ENCODE assay signal across 20 cellular contexts in the genomic region with DNA sequence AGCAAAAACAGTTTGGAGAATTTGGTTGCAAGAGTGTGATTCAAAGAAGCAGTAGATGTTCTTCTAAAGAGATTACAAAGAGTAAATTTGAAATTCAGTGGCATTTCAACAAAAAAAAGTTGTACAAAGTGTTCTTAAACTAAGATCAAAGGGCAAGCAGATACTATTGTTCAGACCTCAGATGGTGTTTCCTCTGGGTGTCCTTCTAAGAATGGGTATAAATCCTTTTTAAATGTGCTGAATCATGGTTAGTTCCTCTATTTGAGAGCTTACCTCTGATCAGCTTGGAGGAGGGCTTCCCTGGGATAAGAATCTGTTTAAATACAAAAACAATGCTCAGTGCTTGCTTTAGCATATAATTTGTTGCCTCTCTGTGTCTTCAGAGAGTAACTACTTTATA. TPM values are rescaled to one million over a fixed set of nuclear protein-coding genes. Genes with fewer than 3 reads are reported as not detected.
DNase-seq lines count a peak whose midpoint lies in the region; ATAC-seq, FAIRE-seq and TF ChIP-seq lines count a peak whose summit lies in the region.
"Had no signal": no experiment of that assay in that cellular context is flagged by ENCODE, and none has a peak within 500 bp of the region (broad histone marks: within the 10 kb centered on the region; RNA-seq: fewer than 3 reads in every experiment).

No MANE protein-coding gene starts in this region.

- H3K23me2 ChIP-seq in H1 (ENCODE audit: low read depth, low read length): no peaks in the 10 kb centered on the region; the same call in none of the 2 replicates

- H2BK15ac ChIP-seq in H1 (ENCODE audit: low read length): no peak overlapping the region

- H3K27me3 ChIP-seq in Panc1 (ENCODE audit: control insufficient read depth, insufficient read depth, low read length) (no peaks in the 10 kb centered on the region), H1 (replicated peaks in 1 of 4; ENCODE audit: control insufficient read depth in 3 of 4, extremely low read depth in 1 of 4, insufficient read depth in 3 of 4, low read length in 3 of 4) (peaks cover 19 to 29% (median 26%) of the 10 kb centered on the region in 4 experiments), BE2C (peaks cover 97% of the 10 kb centered on the region)

- no peak overlapping the region for H3K56ac ChIP-seq in H1 (replicated peaks; ENCODE audit: insufficient read length, low read depth, low read length)

- H4K20me1 ChIP-seq in H1 (replicated peaks in 1 of 2; ENCODE audit: control insufficient read depth in 1 of 2, insufficient read depth in 2 of 2, low read length in 2 of 2): peaks cover 0 to 5% of the 10 kb centered on the region in 2 experiments

- POLR2A ChIA-PET in A549 (lab: Yijun Ruan, JAX): no interaction called here
- POLR2A ChIA-PET in Panc1 (lab: Charles Lee): interaction anchor here (0.7 kb wide), 1 partner anchor 70 kb away, joined by 4 read pairs; no protein-coding TSS in a partner anchor
- POLR2A ChIA-PET in H1 (lab: Charles Lee; ENCODE audit: partially characterized antibody): no interaction called here

- H3K9me3 ChIP-seq in A549 (no peaks in the 10 kb centered on the region), Panc1 (ENCODE audit: control insufficient read depth, insufficient read depth, low read depth, low read length) (no peaks in the 10 kb centered on the region), H1 (ENCODE audit: insufficient read depth in 2 of 2, low read depth in 1 of 2, low read length in 1 of 2) (no peaks in the 10 kb centered on the region), BE2C (no peaks in the 10 kb centered on the region)
- H3K9me3 ChIP-seq: thoracic aorta had no signal

- in situ Hi-C loops in KBM-7 (cut with MboI; ENCODE audit: low pct_unique_long_range_greater_than_20kb, low sequenced_read_pairs): loop anchor here (25.0 kb wide), 1 partner anchor 255 kb away; no protein-coding TSS in a partner anchor
- in situ Hi-C loops in Panc1 (cut with HindIII; ENCODE audit: low pct_unique_long_range_greater_than_20kb, low sequenced_read_pairs): no loop called here

- CTCF ChIA-PET in A549 (lab: Yijun Ruan, JAX) (interaction anchor here (1.0 kb wide), 1 partner anchor 9 kb away, joined by 4 read pairs; no protein-coding TSS in a partner anchor), Panc1 (lab: Charles Lee) (interaction anchor here (0.9 kb wide), 1 partner anchor 9 kb away, joined by 3 read pairs; no protein-coding TSS in a partner anchor), H1 (lab: Charles Lee; ENCODE audit: partially characterized antibody) (interaction anchor here (0.9 to 2.3 kb wide), 2 partner anchors 10 to 148 kb away, joined by 5 to 9 read pairs; no protein-coding TSS in a partner anchor)

- H4K5ac ChIP-seq in H1 (ENCODE audit: insufficient read length, low read depth, low read length): no peak overlapping the region

- no peak for FAIRE-seq in A549 (lab: Jason Lieb, UNC)
- no peak for FAIRE-seq in H1 (lab: Jason Lieb, UNC)

- no peak overlapping the region for H2BK120ac ChIP-seq in H1 (replicated peaks; ENCODE audit: low read depth, low read length)

- ATAC-seq in A549 (no peak), Panc1 (no peak), HG03439 (IDR thresholded peaks at IDR 0.05; ENCODE audit: unreplicated experiment) (no peak), HG02884 (IDR thresholded peaks at IDR 0.05; ENCODE audit: unreplicated experiment) (no peak), GM21825 (IDR thresholded peaks at IDR 0.05; ENCODE audit: unreplicated experiment) (no peak)
- ATAC-seq: left colon; stimulated activated memory B cell treated with anti-CD40 and anti-IgM and Interleukin-4, amounts not matched to agents 10 μg/mL and 1 μg/mL and 100 μg/mL, for 72 hours had no signal

- no peak overlapping the region for H3K4ac ChIP-seq in H1 (replicated peaks; ENCODE audit: insufficient read length, low read depth, low read length)

- intact Hi-C loops in Panc1 (cut with micrococcal nuclease; ENCODE audit: unreplicated experiment): no loop called here

- TF ChIP-seq POLR2A in A549 (IDR thresholded peaks at IDR 0.05; ENCODE audit: low read length) (no peak), H1 (IDR thresholded peaks at IDR 0.05; ENCODE audit: control extremely low read depth in 1 of 2, low read depth in 2 of 2, low read length in 2 of 2) (no peak)

- no peak overlapping the region for H3K18ac ChIP-seq in H1 (ENCODE audit: extremely low read depth, low read length)

- H2AK5ac ChIP-seq in H1 (ENCODE audit: low read depth, low read length): no peak overlapping the region

- no peaks in the 10 kb centered on the region for H3K79me2 ChIP-seq in H1 (ENCODE audit: control insufficient read depth in 1 of 2, insufficient read depth in 2 of 2, low read length in 2 of 2)

- BruUV-seq in Panc1 (replicated peaks; lab: Mats Ljungman, UMichigan): no TSS peak

- no peak overlapping the region for H2AFZ ChIP-seq in H1 (ENCODE audit: low read length)

- no peak overlapping the region for H3K9ac ChIP-seq in H1 (replicated peaks in 1 of 4; ENCODE audit: extremely low read depth in 1 of 4, low read depth in 3 of 4, low read length in 3 of 4)

- H3K27ac ChIP-seq in A549: peak overlapping the region; percentile 53 to 66
- H3K27ac ChIP-seq in Panc1 (ENCODE audit: low read length): peak overlapping the region; percentile 77; the same call in 1 of the 2 replicates
- no peak overlapping the region for H3K27ac ChIP-seq in H1 (ENCODE audit: low read depth, low read length)
- H3K27ac ChIP-seq: thoracic aorta had no signal

- TF ChIP-seq EP300 in A549 (IDR thresholded peaks at IDR 0.05) (no peak), H1 (IDR thresholded peaks at IDR 0.05; ENCODE audit: borderline replicate concordance in 1 of 2, low read depth in 2 of 2, low read length in 2 of 2) (no peak)

- peak in 1 of 2 experiments; percentile 31 for DNase-seq in A549 (ENCODE audit: low read depth in 1 of 2, low spot score in 1 of 2)
- DNase-seq in KBM-7: peak; percentile 52
- DNase-seq in Panc1 (ENCODE audit: low read depth, low spot score): no peak
- no peak for DNase-seq in H1 (ENCODE audit: low read depth in 1 of 2, low spot score in 2 of 2)
- DNase-seq in BE2C: no peak
- DNase-seq: ACHN; activated CD4-positive, alpha-beta T cell treated with anti-CD3 and anti-CD28 coated beads for 1 hour; activated naive CD8-positive, alpha-beta T cell treated with anti-CD3 and anti-CD28 coated beads for 36 hours; head of caudate nucleus; left colon; NCI-H1105; NCI-H510A; stimulated activated CD4-positive, alpha-beta T cell treated with anti-CD3 and anti-CD28 coated beads, Interleukin-1b, Interleukin-23, amount 100 ng/mL, for 48 hours; T-helper 9 cell had no signal

- H2BK20ac ChIP-seq in H1 (ENCODE audit: low read length): no peak overlapping the region

- no peak overlapping the region for H4K91ac ChIP-seq in H1 (replicated peaks; ENCODE audit: insufficient read length, low read length)

- no peak overlapping the region for H3K4me3 ChIP-seq in A549
- H3K4me3 ChIP-seq in Panc1 (ENCODE audit: low read depth in 2 of 2, low read length in 2 of 2): no peak overlapping the region
- no peak overlapping the region for H3K4me3 ChIP-seq in H1 (ENCODE audit: extremely low read depth in 1 of 4, insufficient read depth in 2 of 4, low read depth in 3 of 4, low read length in 4 of 4)
- no peak overlapping the region for H3K4me3 ChIP-seq in BE2C (ENCODE audit: low read depth, low read length)
- H3K4me3 ChIP-seq: thoracic aorta had no signal

- H2BK5ac ChIP-seq in H1 (ENCODE audit: low read depth, low read length): no peak overlapping the region

- TF ChIP-seq RAD21 in A549 (conservative IDR thresholded peaks at IDR 0.05 in 1 of 2, IDR thresholded peaks at IDR 0.05 in 1 of 2) (0 out of 5 replicates have a peak, but pooled peaks of 1 of the 2 experiments have one; percentile 7), H1 (IDR thresholded peaks at IDR 0.05 in 1 of 2, conservative IDR thresholded peaks at IDR 0.05 in 1 of 2; ENCODE audit: low read depth in 2 of 2, low read length in 2 of 2) (no peak)

- H3K79me1 ChIP-seq in H1 (ENCODE audit: low read depth, low read length): no peaks in the 10 kb centered on the region

- TF ChIP-seq CTCF in A549 (IDR thresholded peaks at IDR 0.05): 0 out of 3 replicates have a peak, but pooled peaks have one; percentile 5
- TF ChIP-seq CTCF in Panc1 (IDR thresholded peaks at IDR 0.05): no peak
- TF ChIP-seq CTCF in H1 (IDR thresholded peaks at IDR 0.05; ENCODE audit: control extremely low read depth in 1 of 3, insufficient read depth in 1 of 3, low read depth in 1 of 3, low read length in 3 of 3): no peak
- TF ChIP-seq CTCF in BE2C (IDR thresholded peaks at IDR 0.05; ENCODE audit: low read depth, low read length): no peak

- peaks cover 41% of the 10 kb centered on the region for H3K4me1 ChIP-seq in A549
- peaks cover 33% of the 10 kb centered on the region for H3K4me1 ChIP-seq in Panc1 (ENCODE audit: control insufficient read depth, insufficient read depth, low read length)
- peaks cover 8 to 12% (median 10%) of the 10 kb centered on the region in 4 experiments; a peak in 6 of 7 replicates for H3K4me1 ChIP-seq in H1 (replicated peaks in 1 of 4; ENCODE audit: control insufficient read depth in 3 of 4, insufficient read depth in 4 of 4, low read length in 3 of 4)
- no peaks in the 10 kb centered on the region for H3K4me1 ChIP-seq in BE2C

- no peak overlapping the region for H3K23ac ChIP-seq in H1 (ENCODE audit: insufficient read length)

- H3K36me3 ChIP-seq in Panc1 (ENCODE audit: control insufficient read depth, insufficient read depth, low read length) (no peaks in the 10 kb centered on the region; the same call in 1 of the 2 replicates), H1 (ENCODE audit: control insufficient read depth in 2 of 4, insufficient read depth in 4 of 4, low read length in 3 of 4) (no peaks in the 10 kb centered on the region), BE2C (no peaks in the 10 kb centered on the region)
- H3K36me3 ChIP-seq: thoracic aorta had no signal

- no peak overlapping the region for H4K8ac ChIP-seq in H1 (ENCODE audit: extremely low read depth, insufficient read depth, low read length)

- H2BK12ac ChIP-seq in H1 (ENCODE audit: low read depth, low read length): no peak overlapping the region

- H3K14ac ChIP-seq in H1 (ENCODE audit: insufficient read length): no peak overlapping the region

- H3K4me2 ChIP-seq in A549: peak overlapping the region; percentile 85; the same call in 2 of the 3 replicates
- H3K4me2 ChIP-seq in H1 (ENCODE audit: insufficient read depth in 1 of 2, low read depth in 2 of 2, low read length in 2 of 2): no peak overlapping the region

RNA-seq across cellular contexts. Expression of a gene that starts 6.3 kb away (rescaled TPM):
- polyA plus RNA-seq in A549 (2011; rRNA removed): 23.0 and 26.5 TPM in 2 replicates
- polyA plus RNA-seq in A549 (2012; cell fraction: cytosol; rRNA removed): 5.0 and 6.0 TPM in 2 replicates
- polyA plus RNA-seq in A549 (2012; cell fraction: nucleus; rRNA removed): 5.7 and 6.1 TPM in 2 replicates
- 3.0 to 8.4 TPM (median 4.5 TPM) in 3 replicates for polyA plus RNA-seq in A549 (2017; fragmentation: RNase III; extraction: RNeasy Plus Mini Kit Qiagen cat#74134 plus additional on column Dnase treatment)
- polyA minus RNA-seq in A549 (2011; rRNA and poly(A)+ RNA removed): 21.0 and 26.3 TPM in 2 replicates
- 13.6 TPM for total RNA-seq in Panc1 (2021; ENCODE audit: unreplicated experiment)
- polyA plus RNA-seq in Panc1 (2012; ENCODE audit: insufficient read length): 12.0 TPM
- 1.8 and 2.1 TPM in 2 replicates for total RNA-seq in H1 (2021; fragmentation: NEBNext Ultra II Directional; extraction: Animal tissue kit (Norgen Biotek cat#: 25700))
- 2.0 and 2.2 TPM in 2 replicates for polyA plus RNA-seq in H1 (2011; rRNA removed)
- polyA plus RNA-seq in H1 (2011; cell fraction: cytosol; rRNA removed): 2.5 TPM
- polyA plus RNA-seq in H1 (2011; cell fraction: nucleus; rRNA removed): 2.3 TPM
- 1.5 to 1.8 TPM (median 1.8 TPM) in 4 replicates for polyA plus RNA-seq in H1 (2012, experiment 1 of 2)
- polyA plus RNA-seq in H1 (2012, experiment 2 of 2): 0.60 TPM
- 1.2 TPM for polyA plus RNA-seq in H1 (2013, experiment 1 of 2)
- 1.3 TPM for polyA plus RNA-seq in H1 (2013, experiment 2 of 2)
- polyA minus RNA-seq in H1 (2011; rRNA and poly(A)+ RNA removed): 3.3 and 4.3 TPM in 2 replicates
- 3.7 TPM for polyA minus RNA-seq in H1 (2011; cell fraction: cytosol; rRNA and poly(A)+ RNA removed)
- polyA minus RNA-seq in H1 (2011; cell fraction: nucleus; rRNA and poly(A)+ RNA removed): 3.7 TPM
- not detected for polyA plus RNA-seq in BE2C (2012; ENCODE audit: insufficient read depth, insufficient read length, low read depth)
- total RNA-seq: activated naive CD8-positive, alpha-beta T cell treated with anti-CD3 and anti-CD28 coated beads for 36 hours had no signal
- polyA plus RNA-seq: CD14-positive monocyte had no signal
